13 cellular contexts compared by ENCODE assay signal in genomic region chr1:41920658-41921057, GRCh38. TPM values are rescaled to one million over a fixed set of nuclear protein-coding genes. Genes with fewer than 3 reads are reported as not detected.
A peak's percentile ranks its signal among the peaks of the same experiment; 100 is the strongest.
DNase-seq lines count a peak whose midpoint lies in the region; ATAC-seq and TF ChIP-seq lines count a peak whose summit lies in the region.
"Had no signal": no experiment of that assay in that cellular context is flagged by ENCODE, and none has a peak within 500 bp of the region (broad histone marks: within the 10 kb centered on the region; RNA-seq: fewer than 3 reads in every experiment).

No MANE protein-coding gene starts in this region.

- no peak overlapping the region for H3K4me3 ChIP-seq in RWPE2 (ENCODE audit: severe bottlenecking)
- H3K4me3 ChIP-seq: colonic mucosa, hepatocyte, SJSA1 had no signal

- peak overlapping the region; percentile 43 for H3K27ac ChIP-seq in RWPE2 (ENCODE audit: poor library complexity, severe bottlenecking)
- H3K27ac ChIP-seq: colonic mucosa, hepatocyte, SJSA1 had no signal

- H3K4me3 Mint-ChIP-seq in activated T-cell treated with anti-CD3 and anti-CD28 coated beads, Interleukin-2, amount 50 U/mL, for 72 hours: peak overlapping the region; percentile 82 to 96
- peak overlapping the region; percentile 83 to 91 for H3K4me3 Mint-ChIP-seq in stimulated activated naive CD8-positive, alpha-beta T cell treated with anti-CD3 and anti-CD28 coated beads, Interleukin-15, amount 100 ng/mL, for 72 hours

- no peaks in the 10 kb centered on the region for H3K27me3 ChIP-seq in RWPE2 (ENCODE audit: insufficient read depth, poor library complexity, severe bottlenecking)
- H3K27me3 ChIP-seq: colonic mucosa, SJSA1 had no signal

- H3K9me3 Mint-ChIP-seq in activated T-cell treated with anti-CD3 and anti-CD28 coated beads, Interleukin-2, amount 50 U/mL, for 72 hours: peaks cover 2 to 6% of the 10 kb centered on the region in 2 donors
- peaks cover 0 to 8% of the 10 kb centered on the region in 2 donors for H3K9me3 Mint-ChIP-seq in stimulated activated naive CD8-positive, alpha-beta T cell treated with anti-CD3 and anti-CD28 coated beads, Interleukin-15, amount 100 ng/mL, for 72 hours

- peak overlapping the region; percentile 88 for H3K27ac Mint-ChIP-seq in activated T-cell treated with anti-CD3 and anti-CD28 coated beads, Interleukin-2, amount 50 U/mL, for 72 hours
- H3K27ac Mint-ChIP-seq in stimulated activated naive CD8-positive, alpha-beta T cell treated with anti-CD3 and anti-CD28 coated beads, Interleukin-15, amount 100 ng/mL, for 72 hours: no peak overlapping the region
- H3K27ac Mint-ChIP-seq: B cell had no signal

- no peaks in the 10 kb centered on the region for H3K27me3 Mint-ChIP-seq in activated T-cell treated with anti-CD3 and anti-CD28 coated beads, Interleukin-2, amount 50 U/mL, for 72 hours (ENCODE audit: low read depth)
- no peaks in the 10 kb centered on the region for H3K27me3 Mint-ChIP-seq in stimulated activated naive CD8-positive, alpha-beta T cell treated with anti-CD3 and anti-CD28 coated beads, Interleukin-15, amount 100 ng/mL, for 72 hours

- peaks cover 55% of the 10 kb centered on the region for H3K4me1 Mint-ChIP-seq in activated T-cell treated with anti-CD3 and anti-CD28 coated beads, Interleukin-2, amount 50 U/mL, for 72 hours (ENCODE audit: low read depth)
- H3K4me1 Mint-ChIP-seq in stimulated activated naive CD8-positive, alpha-beta T cell treated with anti-CD3 and anti-CD28 coated beads, Interleukin-15, amount 100 ng/mL, for 72 hours: peaks cover 52% of the 10 kb centered on the region

- H3K36me3 Mint-ChIP-seq in activated T-cell treated with anti-CD3 and anti-CD28 coated beads, Interleukin-2, amount 50 U/mL, for 72 hours (ENCODE audit: insufficient read depth in 2 of 2): peaks cover 5 to 11% of the 10 kb centered on the region in 2 donors
- H3K36me3 Mint-ChIP-seq: IgD-negative memory B cell had no signal

- in situ Hi-C loops in GM13976 (cut with MboI; ENCODE audit: low sequenced_read_pairs, unreplicated experiment): no loop called here

- no peaks in the 10 kb centered on the region for H3K9me3 ChIP-seq in RWPE2 (ENCODE audit: severe bottlenecking)
- H3K9me3 ChIP-seq: colonic mucosa, SJSA1 had no signal

- no peak for TF ChIP-seq CTCF in RWPE2 (IDR thresholded peaks at IDR 0.05; ENCODE audit: poor library complexity, severe bottlenecking)
- no peak for TF ChIP-seq CTCF in GM13976 (IDR thresholded peaks at IDR 0.05; ENCODE audit: borderline replicate concordance, control extremely low read depth, extremely low read depth, insufficient read depth, missing control alignments)

- ATAC-seq in activated T-cell treated with anti-CD3 and anti-CD28 coated beads, Interleukin-2, amount 50 U/mL, for 72 hours (replicated peaks in 1 of 2): peak; percentile 44 to 51
- ATAC-seq in RWPE2 (ENCODE audit: low read depth): peak; percentile 77
- peak; percentile 43 for ATAC-seq in esophagus mucosa
- ATAC-seq in stimulated activated naive CD8-positive, alpha-beta T cell treated with anti-CD3 and anti-CD28 coated beads, Interleukin-15, amount 100 ng/mL, for 72 hours: no peak
- ATAC-seq in HG03469 (IDR thresholded peaks at IDR 0.05; ENCODE audit: unreplicated experiment): no peak

- no peaks in the 10 kb centered on the region for H3K36me3 ChIP-seq in RWPE2 (ENCODE audit: low read depth)
- H3K36me3 ChIP-seq: colonic mucosa, SJSA1 had no signal

- H3K4me1 ChIP-seq in RWPE2 (ENCODE audit: insufficient read depth, poor library complexity, severe bottlenecking): peaks cover 26% of the 10 kb centered on the region

- no peak for DNase-seq in activated T-cell treated with anti-CD3 and anti-CD28 coated beads, Interleukin-2, amount 50 U/mL, for 72 hours
- DNase-seq in activated T-cell treated with anti-CD3 and anti-CD28 coated beads for 4 hours: no peak
- no peak for DNase-seq in RWPE2 (ENCODE audit: low spot score)
- DNase-seq in stimulated activated naive CD8-positive, alpha-beta T cell treated with anti-CD3 and anti-CD28 coated beads, Interleukin-15, amount 100 ng/mL, for 72 hours: no peak
- no peak for DNase-seq in GM13976 (ENCODE audit: low spot score)
- no peak for DNase-seq in NCI-H345 (lab: John Stamatoyannopoulos, UW)
- DNase-seq: colonic mucosa had no signal

RNA-seq across cellular contexts. Expression of gene HIVEP3, which starts 1.9 kb away (rescaled TPM):
- 10 to 100 TPM; 22.8 to 29.2 TPM for total RNA-seq in activated T-cell treated with anti-CD3 and anti-CD28 coated beads, Interleukin-2, amount 50 U/mL, for 72 hours
- total RNA-seq in esophagus mucosa: 7.0 TPM

Comparison
In these comparisons a context has a peak if more than half of its experiments do, and no peak if none do; other contexts are left out.
1. ATAC-seq: peak in activated T-cell treated with anti-CD3 and anti-CD28 coated beads, Interleukin-2, amount 50 U/mL, for 72 hours (2 of 2), RWPE2 (single experiment) and esophagus mucosa (single experiment); none in stimulated activated naive CD8-positive, alpha-beta T cell treated with anti-CD3 and anti-CD28 coated beads, Interleukin-15, amount 100 ng/mL, for 72 hours (single experiment) and HG03469 (single experiment).